Comparison of ENCODE assay signal across 9 cellular contexts in genomic region chr3:149337486-149337885, GRCh38. TPM values are rescaled to one million over a fixed set of nuclear protein-coding genes. Genes with fewer than 3 reads are reported as not detected.
"Had no signal": no experiment of that assay in that cellular context is flagged by ENCODE, and none has a peak within 500 bp of the region (broad histone marks: within the 10 kb centered on the region; RNA-seq: fewer than 3 reads in every experiment).

No MANE protein-coding gene starts in this region.

RNA-seq across cellular contexts. Expression of gene TM4SF18, which starts 4.0 kb away (rescaled TPM):
- total RNA-seq: activated CD4-positive, alpha-beta memory T cell treated with anti-CD3 and anti-CD28 coated beads, Interleukin-2, amount 10 ng/mL, durations not matched to agents 7 days and 5 days; activated CD4-positive, alpha-beta T cell treated with anti-CD3 and anti-CD28 coated beads for 36 hours; activated CD4-positive, alpha-beta T cell treated with anti-CD3 and anti-CD28 coated beads, Interleukin-2, amount 10 ng/mL, durations not matched to agents 7 days and 5 days; activated CD8-positive, alpha-beta memory T cell treated with anti-CD3 and anti-CD28 coated beads, Interleukin-2, amount 10 ng/mL, durations not matched to agents 7 days and 5 days; activated CD8-positive, alpha-beta T cell treated with anti-CD3 and anti-CD28 coated beads, Interleukin-2, amount 10 ng/mL, durations not matched to agents 7 days and 5 days; activated naive CD8-positive, alpha-beta T cell treated with anti-CD3 and anti-CD28 coated beads, Interleukin-2, amount 10 ng/mL, durations not matched to agents 7 days and 5 days; activated T-helper 2 cell treated with anti-CD3 and anti-CD28 coated beads, Interferon-gamma antibody, Interleukin-2, Interleukin-4, amounts not matched to agents 10 μg/mL and 5 μg/mL and 100 μg/mL, durations not matched to agents 14 hours and 24 hours and 36 hours; bronchial epithelial cell had no signal
- polyA plus RNA-seq: cardiac muscle cell had no signal

RNA-seq across cellular contexts. Expression of gene TM4SF1, which starts 40.0 kb away (rescaled TPM):
- total RNA-seq: activated CD4-positive, alpha-beta memory T cell treated with anti-CD3 and anti-CD28 coated beads, Interleukin-2, amount 10 ng/mL, durations not matched to agents 7 days and 5 days; activated CD4-positive, alpha-beta T cell treated with anti-CD3 and anti-CD28 coated beads for 36 hours; activated CD4-positive, alpha-beta T cell treated with anti-CD3 and anti-CD28 coated beads, Interleukin-2, amount 10 ng/mL, durations not matched to agents 7 days and 5 days; activated CD8-positive, alpha-beta memory T cell treated with anti-CD3 and anti-CD28 coated beads, Interleukin-2, amount 10 ng/mL, durations not matched to agents 7 days and 5 days; activated CD8-positive, alpha-beta T cell treated with anti-CD3 and anti-CD28 coated beads, Interleukin-2, amount 10 ng/mL, durations not matched to agents 7 days and 5 days; activated naive CD8-positive, alpha-beta T cell treated with anti-CD3 and anti-CD28 coated beads, Interleukin-2, amount 10 ng/mL, durations not matched to agents 7 days and 5 days; activated T-helper 2 cell treated with anti-CD3 and anti-CD28 coated beads, Interferon-gamma antibody, Interleukin-2, Interleukin-4, amounts not matched to agents 10 μg/mL and 5 μg/mL and 100 μg/mL, durations not matched to agents 14 hours and 24 hours and 36 hours had no signal
